In the genomic region with DNA sequence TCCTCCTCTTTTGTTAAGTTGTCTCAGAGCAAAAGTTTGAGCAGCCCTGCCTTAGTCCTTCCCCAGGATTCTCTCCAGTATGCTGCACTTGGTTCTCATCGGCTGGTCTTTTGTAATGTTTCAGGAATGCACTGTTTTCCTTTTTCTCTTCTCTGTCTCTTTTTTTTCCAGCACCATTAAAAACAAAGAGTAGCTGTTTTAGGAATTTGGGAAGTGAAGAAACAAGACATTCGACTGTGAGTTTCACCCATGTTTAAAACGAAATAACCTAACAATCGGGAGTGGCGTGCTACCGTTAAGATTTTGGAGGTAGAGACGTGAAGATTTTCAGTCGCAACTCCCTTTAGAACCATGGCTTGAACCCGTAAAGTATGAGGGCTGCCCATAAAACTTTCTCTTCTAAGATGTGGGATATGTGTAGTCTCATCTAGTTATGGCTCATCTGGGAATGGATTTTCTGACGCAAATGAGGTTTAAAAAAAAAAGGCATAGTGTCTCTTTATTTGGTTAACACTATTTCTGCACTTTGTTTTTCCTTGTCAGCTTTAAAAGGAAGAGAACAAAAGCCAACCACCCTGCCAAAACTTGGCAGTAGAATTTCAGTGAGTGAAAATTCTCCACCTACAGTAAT, we compare ENCODE assay signal across 2 cellular contexts.
TF ChIP-seq lines count a peak whose summit lies in the region.

No MANE protein-coding gene starts in this region.

TF ChIP-seq in IMR-90, 13 proteins besides CTCF, POLR2A, EP300 and RAD21:
- TF ChIP-seq, protein P1, sequence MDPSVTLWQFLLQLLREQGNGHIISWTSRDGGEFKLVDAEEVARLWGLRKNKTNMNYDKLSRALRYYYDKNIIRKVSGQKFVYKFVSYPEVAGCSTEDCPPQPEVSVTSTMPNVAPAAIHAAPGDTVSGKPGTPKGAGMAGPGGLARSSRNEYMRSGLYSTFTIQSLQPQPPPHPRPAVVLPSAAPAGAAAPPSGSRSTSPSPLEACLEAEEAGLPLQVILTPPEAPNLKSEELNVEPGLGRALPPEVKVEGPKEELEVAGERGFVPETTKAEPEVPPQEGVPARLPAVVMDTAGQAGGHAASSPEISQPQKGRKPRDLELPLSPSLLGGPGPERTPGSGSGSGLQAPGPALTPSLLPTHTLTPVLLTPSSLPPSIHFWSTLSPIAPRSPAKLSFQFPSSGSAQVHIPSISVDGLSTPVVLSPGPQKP (IDR thresholded peaks at IDR 0.05; ENCODE audit: borderline replicate concordance, low read depth, low read length): no peak
- no peak for TF ChIP-seq CHD1 (IDR thresholded peaks at IDR 0.05; ENCODE audit: low read depth, low read length)
- no peak for TF ChIP-seq RCOR1 (IDR thresholded peaks at IDR 0.05; ENCODE audit: insufficient replicate concordance, low read length)
- no peak for TF ChIP-seq BHLHE40 (IDR thresholded peaks at IDR 0.05; ENCODE audit: low read depth, low read length)
- TF ChIP-seq CEBPB (IDR thresholded peaks at IDR 0.05; ENCODE audit: low read depth, low read length): no peak
- TF ChIP-seq, protein P2, sequence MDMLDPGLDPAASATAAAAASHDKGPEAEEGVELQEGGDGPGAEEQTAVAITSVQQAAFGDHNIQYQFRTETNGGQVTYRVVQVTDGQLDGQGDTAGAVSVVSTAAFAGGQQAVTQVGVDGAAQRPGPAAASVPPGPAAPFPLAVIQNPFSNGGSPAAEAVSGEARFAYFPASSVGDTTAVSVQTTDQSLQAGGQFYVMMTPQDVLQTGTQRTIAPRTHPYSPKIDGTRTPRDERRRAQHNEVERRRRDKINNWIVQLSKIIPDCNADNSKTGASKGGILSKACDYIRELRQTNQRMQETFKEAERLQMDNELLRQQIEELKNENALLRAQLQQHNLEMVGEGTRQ (IDR thresholded peaks at IDR 0.05; ENCODE audit: low read depth, low read length): no peak
- TF ChIP-seq RFX5 (IDR thresholded peaks at IDR 0.05; ENCODE audit: low read depth, low read length): no peak
- TF ChIP-seq MAFK (IDR thresholded peaks at IDR 0.05; ENCODE audit: low read depth, low read length): no peak
- no peak for TF ChIP-seq FOS (IDR thresholded peaks at IDR 0.05; ENCODE audit: low read depth, low read length)
- TF ChIP-seq MAZ (IDR thresholded peaks at IDR 0.05; ENCODE audit: borderline replicate concordance, low read depth, low read length): no peak
- no peak for TF ChIP-seq SMC3 (IDR thresholded peaks at IDR 0.05; ENCODE audit: low read depth, low read length)
- TF ChIP-seq NFE2L2 (IDR thresholded peaks at IDR 0.05; ENCODE audit: low read depth, low read length): no peak
- no peak for TF ChIP-seq MXI1 (IDR thresholded peaks at IDR 0.05; ENCODE audit: borderline replicate concordance, low read depth, low read length)

TF ChIP-seq in endothelial cell of umbilical vein, 7 proteins besides CTCF, POLR2A, EP300 and RAD21:
- TF ChIP-seq, protein P3, sequence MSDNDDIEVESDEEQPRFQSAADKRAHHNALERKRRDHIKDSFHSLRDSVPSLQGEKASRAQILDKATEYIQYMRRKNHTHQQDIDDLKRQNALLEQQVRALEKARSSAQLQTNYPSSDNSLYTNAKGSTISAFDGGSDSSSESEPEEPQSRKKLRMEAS (IDR thresholded peaks at IDR 0.05; ENCODE audit: insufficient read depth, insufficient read length): no peak
- TF ChIP-seq FOS (IDR thresholded peaks at IDR 0.05; ENCODE audit: borderline replicate concordance, insufficient read depth, low read length) (no peak), POLR2AphosphoS5 (IDR thresholded peaks at IDR 0.05; ENCODE audit: insufficient read depth, low read depth, low read length) (no peak), GATA2 (IDR thresholded peaks at IDR 0.05; ENCODE audit: insufficient read depth, insufficient read length, low read depth, low read length) (no peak), JUN (IDR thresholded peaks at IDR 0.05; ENCODE audit: borderline replicate concordance, insufficient read depth, insufficient read length, low read depth) (no peak), EZH2 (IDR thresholded peaks at IDR 0.05; ENCODE audit: borderline replicate concordance, low read depth, low read length, severe bottlenecking) (no peak), MYC (IDR thresholded peaks at IDR 0.05; ENCODE audit: low read depth, low read length) (no peak)
